21 cellular contexts compared by ENCODE assay signal in the genomic region with DNA sequence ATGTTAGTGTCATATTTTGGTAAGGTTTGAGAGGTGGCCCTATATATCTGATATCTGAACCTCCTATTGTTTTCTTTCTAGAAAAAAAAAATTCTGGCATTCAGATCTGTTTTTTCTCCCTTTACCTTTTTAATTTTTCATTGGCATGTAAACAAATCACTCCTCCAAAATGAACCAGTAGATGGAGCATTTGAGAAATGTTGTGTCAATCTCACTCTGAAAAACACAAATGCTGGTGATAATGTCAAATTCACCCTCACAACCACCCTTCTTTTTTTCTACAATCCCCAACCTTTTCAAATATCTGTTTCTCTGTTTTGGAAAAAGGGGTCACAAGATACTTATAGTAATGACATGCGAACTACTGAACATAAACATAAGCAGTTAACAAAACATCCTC. TPM values are rescaled to one million over a fixed set of nuclear protein-coding genes. Genes with fewer than 3 reads are reported as not detected.
"Had no signal": no experiment of that assay in that cellular context is flagged by ENCODE, and none has a peak within 500 bp of the region (broad histone marks: within the 10 kb centered on the region; RNA-seq: fewer than 3 reads in every experiment).

No MANE protein-coding gene starts in this region.

- ATAC-seq: activated CD4-positive, CD25-positive, alpha-beta regulatory T cell treated with anti-CD3 and anti-CD28 coated beads, Interleukin-2, amount 50 U/mL, for 24 hours; body of pancreas; effector memory CD8-positive, alpha-beta T cell; gastrocnemius medialis; naive thymus-derived CD8-positive, alpha-beta T cell had no signal

- DNase-seq: activated CD4-positive, alpha-beta memory T cell treated with anti-CD3 and anti-CD28 coated beads, Interleukin-2, amount 10 ng/mL, durations not matched to agents 7 days and 5 days; activated CD4-positive, alpha-beta T cell treated with anti-CD3 and anti-CD28 coated beads, Interleukin-2, amount 10 ng/mL, durations not matched to agents 24 days and 14 days; activated effector memory CD4-positive, alpha-beta T cell treated with anti-CD3 and anti-CD28 coated beads, Interleukin-2, amount 50 U/mL, for 16 hours; activated naive CD4-positive, alpha-beta T cell treated with anti-CD3 and anti-CD28 coated beads, Interleukin-2, amount 10 ng/mL, durations not matched to agents 7 days and 5 days; activated T-cell treated with anti-CD3 and anti-CD28 coated beads for 4 hours; body of pancreas; effector memory CD8-positive, alpha-beta T cell; gastrocnemius medialis; hippocampal formation; left ventricle myocardium inferior; naive thymus-derived CD8-positive, alpha-beta T cell; spleen; stimulated activated CD4-positive, alpha-beta T cell treated with anti-CD3 and anti-CD28 coated beads, Interleukin-4, amount 100 ng/mL, for 1 hour; stimulated activated naive CD4-positive, alpha-beta T cell; testis; trophoblast cell had no signal

- H3K9me3 ChIP-seq: body of pancreas, esophagus muscularis mucosa, gastrocnemius medialis, left ventricle myocardium inferior, testis, vagina had no signal

- H3K36me3 Mint-ChIP-seq: activated naive CD4-positive, alpha-beta T cell treated with anti-CD3 and anti-CD28 coated beads, Interleukin-2, amount 10 ng/mL, durations not matched to agents 7 days and 5 days; naive thymus-derived CD8-positive, alpha-beta T cell; neural progenitor cell had no signal

- H3K27me3 Mint-ChIP-seq: activated CD4-positive, alpha-beta memory T cell treated with anti-CD3 and anti-CD28 coated beads, Interleukin-2, amount 10 ng/mL, durations not matched to agents 7 days and 5 days; activated naive CD4-positive, alpha-beta T cell treated with anti-CD3 and anti-CD28 coated beads, Interleukin-2, amount 10 ng/mL, durations not matched to agents 7 days and 5 days; effector memory CD8-positive, alpha-beta T cell had no signal

- H3K27ac ChIP-seq: body of pancreas, cardiac muscle cell, esophagus muscularis mucosa, gastrocnemius medialis, left ventricle myocardium inferior, neural progenitor cell, spleen, testis, vagina had no signal

- H3K4me3 Mint-ChIP-seq: activated CD4-positive, alpha-beta memory T cell treated with anti-CD3 and anti-CD28 coated beads, Interleukin-2, amount 10 ng/mL, durations not matched to agents 7 days and 5 days; activated CD4-positive, alpha-beta T cell treated with anti-CD3 and anti-CD28 coated beads, Interleukin-2, amount 10 ng/mL, durations not matched to agents 24 days and 14 days; activated naive CD4-positive, alpha-beta T cell treated with anti-CD3 and anti-CD28 coated beads, Interleukin-2, amount 10 ng/mL, durations not matched to agents 7 days and 5 days; effector memory CD8-positive, alpha-beta T cell; naive thymus-derived CD8-positive, alpha-beta T cell; neural progenitor cell had no signal

- H3K4me2 ChIP-seq: neural progenitor cell had no signal

- H3K9me3 Mint-ChIP-seq: activated CD4-positive, alpha-beta memory T cell treated with anti-CD3 and anti-CD28 coated beads, Interleukin-2, amount 10 ng/mL, durations not matched to agents 7 days and 5 days; activated CD4-positive, alpha-beta T cell treated with anti-CD3 and anti-CD28 coated beads, Interleukin-2, amount 10 ng/mL, durations not matched to agents 24 days and 14 days; activated naive CD4-positive, alpha-beta T cell treated with anti-CD3 and anti-CD28 coated beads, Interleukin-2, amount 10 ng/mL, durations not matched to agents 7 days and 5 days; neural progenitor cell had no signal

- H3K4me1 ChIP-seq: body of pancreas, esophagus muscularis mucosa, gastrocnemius medialis, left ventricle myocardium inferior, neural progenitor cell, spleen, testis had no signal

- H3K27ac Mint-ChIP-seq: activated CD4-positive, alpha-beta memory T cell treated with anti-CD3 and anti-CD28 coated beads, Interleukin-2, amount 10 ng/mL, durations not matched to agents 7 days and 5 days; activated CD4-positive, alpha-beta T cell treated with anti-CD3 and anti-CD28 coated beads, Interleukin-2, amount 10 ng/mL, durations not matched to agents 24 days and 14 days; activated naive CD4-positive, alpha-beta T cell treated with anti-CD3 and anti-CD28 coated beads, Interleukin-2, amount 10 ng/mL, durations not matched to agents 7 days and 5 days; effector memory CD8-positive, alpha-beta T cell; naive thymus-derived CD8-positive, alpha-beta T cell; neural progenitor cell had no signal

- H3K4me3 ChIP-seq: body of pancreas, cardiac muscle cell, esophagus muscularis mucosa, gastrocnemius medialis, left ventricle myocardium inferior, neural progenitor cell, spleen, testis, vagina had no signal

- H3K9ac ChIP-seq: neural progenitor cell had no signal

- H3K4me1 Mint-ChIP-seq: activated CD4-positive, alpha-beta memory T cell treated with anti-CD3 and anti-CD28 coated beads, Interleukin-2, amount 10 ng/mL, durations not matched to agents 7 days and 5 days; activated CD4-positive, alpha-beta T cell treated with anti-CD3 and anti-CD28 coated beads, Interleukin-2, amount 10 ng/mL, durations not matched to agents 24 days and 14 days; activated naive CD4-positive, alpha-beta T cell treated with anti-CD3 and anti-CD28 coated beads, Interleukin-2, amount 10 ng/mL, durations not matched to agents 7 days and 5 days; naive thymus-derived CD8-positive, alpha-beta T cell; neural progenitor cell had no signal

- H3K27me3 ChIP-seq: body of pancreas, cardiac muscle cell, gastrocnemius medialis, neural progenitor cell, spleen, testis, vagina had no signal

- H2AFZ ChIP-seq: neural progenitor cell had no signal

- H3K36me3 ChIP-seq: cardiac muscle cell, esophagus muscularis mucosa, gastrocnemius medialis, left ventricle myocardium inferior, neural progenitor cell, spleen, vagina had no signal

RNA-seq across cellular contexts. Expression of gene GUCY1A2, which starts 9.1 kb away (rescaled TPM):
- total RNA-seq: activated CD4-positive, alpha-beta memory T cell treated with anti-CD3 and anti-CD28 coated beads, Interleukin-2, amount 10 ng/mL, durations not matched to agents 7 days and 5 days; activated CD4-positive, alpha-beta T cell treated with anti-CD3 and anti-CD28 coated beads, Interleukin-2, amount 10 ng/mL, durations not matched to agents 24 days and 14 days; naive thymus-derived CD8-positive, alpha-beta T cell had no signal
- polyA plus RNA-seq: naive thymus-derived CD8-positive, alpha-beta T cell had no signal
